ENCODE assay signal across 8 cellular contexts in genomic region chr1:78649628-78650027, GRCh38. TPM values are rescaled to one million over a fixed set of nuclear protein-coding genes. Genes with fewer than 3 reads are reported as not detected.
DNase-seq lines count a peak whose midpoint lies in the region; ATAC-seq, FAIRE-seq and TF ChIP-seq lines count a peak whose summit lies in the region.

IFI44 (plus strand) TSS chr1:78649831; CDS start chr1:78650196, 365 bp downstream.

- ATAC-seq in naive B cell (ENCODE audit: low read depth in 2 of 2): peak; percentile 94 to 96
- ATAC-seq in stimulated activated naive CD8-positive, alpha-beta T cell treated with anti-CD3 and anti-CD28 coated beads, Interleukin-15, Interleukin-2, amounts not matched to agents 100 U/mL and 50 U/mL, for 24 hours: peak; percentile 86

- H3K4me3 Mint-ChIP-seq in naive B cell: peak within 1 kb of the TSS; percentile 70 to 91 (median 85)

- in situ Hi-C loops in endometrial microvascular endothelial cells (cut with HindIII; ENCODE audit: inconsistent ontology term, low pct_unique_long_range_greater_than_20kb, low sequenced_read_pairs): no loop called here

- H3K27ac Mint-ChIP-seq in naive B cell: peak within 1 kb of the TSS; percentile 39 to 85 (median 60)

- H3K4me3 ChIP-seq in GM06990 (replicated peaks; ENCODE audit: low read depth, low read length): peak within 1 kb of the TSS; percentile 75
- H3K4me3 ChIP-seq in H7 (ENCODE audit: insufficient read depth, low read depth, low read length): no peak within 1 kb of the TSS

- DNase-seq in GM06990 (ENCODE audit: extremely low read depth, insufficient read length): peak; percentile 63
- DNase-seq in H54 (ENCODE audit: insufficient read length, low spot score): peak; percentile 17
- DNase-seq in NAMALWA (ENCODE audit: low spot score): peak; percentile 81
- peak; percentile 51 to 53 for DNase-seq in activated CD8-positive, alpha-beta memory T cell treated with anti-CD3 and anti-CD28 coated beads for 1 hour (ENCODE audit: extremely low read depth in 1 of 2, low read depth in 1 of 2)
- peak; percentile 39 for DNase-seq in naive B cell
- DNase-seq in stimulated activated naive CD8-positive, alpha-beta T cell treated with anti-CD3 and anti-CD28 coated beads, Interleukin-15, Interleukin-2, amounts not matched to agents 100 U/mL and 50 U/mL, for 24 hours: peak; percentile 72
- no peak for DNase-seq in H7

- H3K27me3 ChIP-seq in GM06990 (replicated peaks; ENCODE audit: control insufficient read depth, insufficient read depth, low read length) (no peaks in the 10 kb centered on the region), H7 (ENCODE audit: control insufficient read depth, insufficient read depth, low read length) (no peaks in the 10 kb centered on the region; the same call in 1 of the 2 replicates)

- no peaks in the 10 kb centered on the region for H3K27me3 Mint-ChIP-seq in naive B cell

- peaks cover 19 to 46% (median 27%) of the 10 kb centered on the region in 3 donors for H3K4me1 Mint-ChIP-seq in naive B cell

- TF ChIP-seq POLR2A in H54 (IDR thresholded peaks at IDR 0.05; ENCODE audit: low read depth, low read length): 0 out of 2 replicates have a peak, but pooled peaks have one; percentile 9

- H3K36me3 Mint-ChIP-seq in naive B cell: peaks cover 14 to 15% of the 10 kb centered on the region in 2 donors

- no peaks in the 10 kb centered on the region; the same call in 1 of the 2 replicates for H3K36me3 ChIP-seq in GM06990 (ENCODE audit: control insufficient read depth, insufficient read depth, low read length)
- H3K36me3 ChIP-seq in H7 (replicated peaks; ENCODE audit: control insufficient read depth, insufficient read depth, low read length): no peaks in the 10 kb centered on the region

- TF ChIP-seq CTCF in GM06990 (IDR thresholded peaks at IDR 0.05; ENCODE audit: insufficient read depth, low read length, poor library complexity, severe bottlenecking): no peak

- H3K9me3 Mint-ChIP-seq in naive B cell: peaks cover 3 to 27% (median 17%) of the 10 kb centered on the region in 7 donors

- FAIRE-seq in H54 (lab: Jason Lieb, UNC): peak; percentile 98

RNA-seq across cellular contexts. Expression of gene IFI44, which starts in this region (rescaled TPM):
- total RNA-seq in endometrial microvascular endothelial cells (ENCODE audit: inconsistent ontology term): 96.9 TPM
- 1 to 10 TPM; 1.8 to 6.9 (median 4.0) TPM for polyA plus RNA-seq in naive B cell (ENCODE audit: low read depth in 6 of 6)
- total RNA-seq in H7 (2014; rRNA removed; shearing (Covaris generic)): not detected in 2 replicates

Comparison
In these comparisons a context has a peak if more than half of its experiments do, and no peak if none do; other contexts are left out.
1. RNA of gene IFI44 (total RNA-seq): 96.9 TPM in endometrial microvascular endothelial cells (single experiment); not detected in H7; every median in the first group is over 10 times any median in the second.